In genomic region chr3:99562138-99562537, GRCh38 we compare ENCODE assay signal across 13 cellular contexts.
DNase-seq lines count a peak whose midpoint lies in the region; ATAC-seq lines count a peak whose summit lies in the region.
"Had no signal": no experiment of that assay in that cellular context is flagged by ENCODE, and none has a peak within 500 bp of the region (broad histone marks: within the 10 kb centered on the region; RNA-seq: fewer than 3 reads in every experiment).

No MANE protein-coding gene starts in this region.

- DNase-seq in ACHN (peak; percentile 35), HT-29 (ENCODE audit: low spot score) (peak; percentile 43), astrocyte of the hippocampus (ENCODE audit: low read depth, low spot score) (peak; percentile 75), iris pigment epithelial cell (ENCODE audit: low read depth) (peak; percentile 61), Karpas-422 (no peak)
- DNase-seq: activated naive CD4-positive, alpha-beta T cell treated with anti-CD3 and anti-CD28 coated beads, Interleukin-2, amount 10 ng/mL, durations not matched to agents 7 days and 5 days; BE2C; effector CD4-positive, alpha-beta T cell; NCI-H526 treated with DMSO at 0.1 percent for 48 hours; stimulated activated naive B cell treated with anti-CD40 and anti-IgM and Interleukin-4, amounts not matched to agents 10 μg/mL and 1 μg/mL and 100 μg/mL, for 72 hours had no signal

- no peaks in the 10 kb centered on the region for H3K27me3 ChIP-seq in Karpas-422 (ENCODE audit: low read length)
- H3K27me3 ChIP-seq: BE2C had no signal

- H3K79me2 ChIP-seq in Karpas-422 (ENCODE audit: low read length): no peaks in the 10 kb centered on the region

- H3K4me1 ChIP-seq in Karpas-422 (ENCODE audit: low read length): no peaks in the 10 kb centered on the region
- H3K4me1 ChIP-seq: BE2C had no signal

- H3K4me2 ChIP-seq in Karpas-422 (ENCODE audit: low read depth, low read length, poor library complexity, severe bottlenecking): no peak overlapping the region

- no peak overlapping the region for H3K4me3 ChIP-seq in Karpas-422 (ENCODE audit: low read length)

- no peak overlapping the region for H3K9ac ChIP-seq in Karpas-422 (ENCODE audit: low read length)

- no peaks in the 10 kb centered on the region for H4K20me1 ChIP-seq in Karpas-422 (ENCODE audit: insufficient read depth, low read depth, low read length)

- no peak overlapping the region; the same call in 1 of the 2 replicates for H2AFZ ChIP-seq in Karpas-422 (ENCODE audit: low read length)

- in situ Hi-C loops in ACHN (cut with HindIII; ENCODE audit: low pct_ligation_motif_present, low pct_unique_long_range_greater_than_20kb, low sequenced_read_pairs): no loop called here

- no peaks in the 10 kb centered on the region for H3K9me3 ChIP-seq in Karpas-422 (ENCODE audit: low read length)
- H3K9me3 ChIP-seq: BE2C had no signal

- no peak overlapping the region for H3K27ac ChIP-seq in Karpas-422 (ENCODE audit: low read length)

- no peak for ATAC-seq in GM18519 (IDR thresholded peaks at IDR 0.05; ENCODE audit: low FRiP score, unreplicated experiment)
- ATAC-seq in GM21825 (IDR thresholded peaks at IDR 0.05; ENCODE audit: unreplicated experiment): no peak
- ATAC-seq in HG03280 (IDR thresholded peaks at IDR 0.05; ENCODE audit: unreplicated experiment): no peak
- ATAC-seq: stimulated activated naive B cell treated with anti-CD40 and anti-IgM and Interleukin-4, amounts not matched to agents 10 μg/mL and 1 μg/mL and 100 μg/mL, for 72 hours had no signal

- H3K36me3 ChIP-seq in Karpas-422 (ENCODE audit: insufficient read depth, low read length): no peaks in the 10 kb centered on the region
- H3K36me3 ChIP-seq: BE2C had no signal

- no peaks in the 10 kb centered on the region for H3K9me2 ChIP-seq in Karpas-422 (replicated peaks; ENCODE audit: insufficient read depth, low read length)
